1 cellular context compared by ENCODE assay signal in the genomic region with DNA sequence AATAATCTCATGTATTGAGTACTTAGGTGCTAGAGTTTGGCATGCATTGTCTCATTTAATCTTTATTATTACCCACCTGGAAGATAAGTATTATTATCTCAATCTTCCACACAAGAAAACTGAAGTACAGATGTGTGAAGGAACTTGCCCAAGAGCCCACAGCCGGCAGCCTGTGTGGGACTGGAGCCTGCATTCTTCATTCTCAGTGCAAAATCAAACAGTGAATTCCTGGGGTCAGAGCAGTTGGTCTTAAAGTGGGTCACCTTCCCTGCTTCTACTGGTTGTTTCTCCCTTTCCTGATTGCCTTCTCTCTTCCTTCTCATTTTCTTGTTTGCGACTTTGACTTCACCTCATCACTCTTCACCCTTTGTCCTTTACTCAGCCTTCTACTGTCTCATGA.
TF ChIP-seq lines count a peak whose summit lies in the region.

No MANE protein-coding gene starts in this region.

TF ChIP-seq in WTC11, 78 proteins besides CTCF, POLR2A, EP300 and RAD21 (continued from another document):
- TF ChIP-seq, protein P1, sequence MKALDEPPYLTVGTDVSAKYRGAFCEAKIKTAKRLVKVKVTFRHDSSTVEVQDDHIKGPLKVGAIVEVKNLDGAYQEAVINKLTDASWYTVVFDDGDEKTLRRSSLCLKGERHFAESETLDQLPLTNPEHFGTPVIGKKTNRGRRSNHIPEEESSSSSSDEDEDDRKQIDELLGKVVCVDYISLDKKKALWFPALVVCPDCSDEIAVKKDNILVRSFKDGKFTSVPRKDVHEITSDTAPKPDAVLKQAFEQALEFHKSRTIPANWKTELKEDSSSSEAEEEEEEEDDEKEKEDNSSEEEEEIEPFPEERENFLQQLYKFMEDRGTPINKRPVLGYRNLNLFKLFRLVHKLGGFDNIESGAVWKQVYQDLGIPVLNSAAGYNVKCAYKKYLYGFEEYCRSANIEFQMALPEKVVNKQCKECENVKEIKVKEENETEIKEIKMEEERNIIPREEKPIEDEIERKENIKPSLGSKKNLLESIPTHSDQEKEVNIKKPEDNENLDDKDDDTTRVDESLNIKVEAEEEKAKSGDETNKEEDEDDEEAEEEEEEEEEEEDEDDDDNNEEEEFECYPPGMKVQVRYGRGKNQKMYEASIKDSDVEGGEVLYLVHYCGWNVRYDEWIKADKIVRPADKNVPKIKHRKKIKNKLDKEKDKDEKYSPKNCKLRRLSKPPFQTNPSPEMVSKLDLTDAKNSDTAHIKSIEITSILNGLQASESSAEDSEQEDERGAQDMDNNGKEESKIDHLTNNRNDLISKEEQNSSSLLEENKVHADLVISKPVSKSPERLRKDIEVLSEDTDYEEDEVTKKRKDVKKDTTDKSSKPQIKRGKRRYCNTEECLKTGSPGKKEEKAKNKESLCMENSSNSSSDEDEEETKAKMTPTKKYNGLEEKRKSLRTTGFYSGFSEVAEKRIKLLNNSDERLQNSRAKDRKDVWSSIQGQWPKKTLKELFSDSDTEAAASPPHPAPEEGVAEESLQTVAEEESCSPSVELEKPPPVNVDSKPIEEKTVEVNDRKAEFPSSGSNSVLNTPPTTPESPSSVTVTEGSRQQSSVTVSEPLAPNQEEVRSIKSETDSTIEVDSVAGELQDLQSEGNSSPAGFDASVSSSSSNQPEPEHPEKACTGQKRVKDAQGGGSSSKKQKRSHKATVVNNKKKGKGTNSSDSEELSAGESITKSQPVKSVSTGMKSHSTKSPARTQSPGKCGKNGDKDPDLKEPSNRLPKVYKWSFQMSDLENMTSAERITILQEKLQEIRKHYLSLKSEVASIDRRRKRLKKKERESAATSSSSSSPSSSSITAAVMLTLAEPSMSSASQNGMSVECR (CRISPR knock-in tag; IDR thresholded peaks at IDR 0.05; ENCODE audit: borderline replicate concordance), result no peak
- TF ChIP-seq, protein P2, sequence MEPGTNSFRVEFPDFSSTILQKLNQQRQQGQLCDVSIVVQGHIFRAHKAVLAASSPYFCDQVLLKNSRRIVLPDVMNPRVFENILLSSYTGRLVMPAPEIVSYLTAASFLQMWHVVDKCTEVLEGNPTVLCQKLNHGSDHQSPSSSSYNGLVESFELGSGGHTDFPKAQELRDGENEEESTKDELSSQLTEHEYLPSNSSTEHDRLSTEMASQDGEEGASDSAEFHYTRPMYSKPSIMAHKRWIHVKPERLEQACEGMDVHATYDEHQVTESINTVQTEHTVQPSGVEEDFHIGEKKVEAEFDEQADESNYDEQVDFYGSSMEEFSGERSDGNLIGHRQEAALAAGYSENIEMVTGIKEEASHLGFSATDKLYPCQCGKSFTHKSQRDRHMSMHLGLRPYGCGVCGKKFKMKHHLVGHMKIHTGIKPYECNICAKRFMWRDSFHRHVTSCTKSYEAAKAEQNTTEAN (CRISPR knock-in tag; IDR thresholded peaks at IDR 0.05), result no peak
- TF ChIP-seq, protein P3, sequence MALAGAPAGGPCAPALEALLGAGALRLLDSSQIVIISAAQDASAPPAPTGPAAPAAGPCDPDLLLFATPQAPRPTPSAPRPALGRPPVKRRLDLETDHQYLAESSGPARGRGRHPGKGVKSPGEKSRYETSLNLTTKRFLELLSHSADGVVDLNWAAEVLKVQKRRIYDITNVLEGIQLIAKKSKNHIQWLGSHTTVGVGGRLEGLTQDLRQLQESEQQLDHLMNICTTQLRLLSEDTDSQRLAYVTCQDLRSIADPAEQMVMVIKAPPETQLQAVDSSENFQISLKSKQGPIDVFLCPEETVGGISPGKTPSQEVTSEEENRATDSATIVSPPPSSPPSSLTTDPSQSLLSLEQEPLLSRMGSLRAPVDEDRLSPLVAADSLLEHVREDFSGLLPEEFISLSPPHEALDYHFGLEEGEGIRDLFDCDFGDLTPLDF (CRISPR knock-in tag; IDR thresholded peaks at IDR 0.05), result no peak
- TF ChIP-seq NR1H2 (CRISPR knock-in tag; IDR thresholded peaks at IDR 0.05), result no peak
